Comparison of ENCODE assay signal across 8 cellular contexts in genomic region chr20:48760403-48760889, GRCh38.
A peak's percentile ranks its signal among the peaks of the same experiment; 100 is the strongest.
DNase-seq lines count a peak whose midpoint lies in the region; ATAC-seq and TF ChIP-seq lines count a peak whose summit lies in the region.

No MANE protein-coding gene starts in this region.

- no peaks in the 10 kb centered on the region for H3K9me3 Mint-ChIP-seq in central memory CD8-positive, alpha-beta T cell

- no peaks in the 10 kb centered on the region for H3K9me3 ChIP-seq in parathyroid adenoma (ENCODE audit: control insufficient read depth, low read length)

- H3K4me3 ChIP-seq in parathyroid adenoma (ENCODE audit: low read depth, low read length), result no peak overlapping the region

- TF ChIP-seq CTCF in GM10266 (IDR thresholded peaks at IDR 0.05; ENCODE audit: control insufficient read depth, insufficient read depth, low read depth, missing control alignments) (no peak), parathyroid adenoma (IDR thresholded peaks at IDR 0.05) (no peak)

- H3K9ac ChIP-seq in parathyroid adenoma, result no peak overlapping the region

- H3K27me3 Mint-ChIP-seq in central memory CD8-positive, alpha-beta T cell, result no peaks in the 10 kb centered on the region

- no peaks in the 10 kb centered on the region for H3K79me2 ChIP-seq in parathyroid adenoma

- H2AFZ ChIP-seq in parathyroid adenoma, result no peak overlapping the region

- H3K27me3 ChIP-seq in parathyroid adenoma (ENCODE audit: control insufficient read depth, insufficient read depth, low read length), result no peaks in the 10 kb centered on the region

- H3K4me1 Mint-ChIP-seq in central memory CD8-positive, alpha-beta T cell, result peaks cover 99% of the 10 kb centered on the region

- no peaks in the 10 kb centered on the region for H3K36me3 ChIP-seq in parathyroid adenoma (ENCODE audit: control insufficient read depth, insufficient read depth, low read length)

- no peaks in the 10 kb centered on the region for H3K4me1 ChIP-seq in parathyroid adenoma

- H3K4me3 Mint-ChIP-seq in central memory CD8-positive, alpha-beta T cell, result peak overlapping the region; percentile 70

- H3K27ac Mint-ChIP-seq in central memory CD8-positive, alpha-beta T cell (ENCODE audit: low read depth), result peak overlapping the region; percentile 93

- peak; percentile 60 for DNase-seq in GM10266 (ENCODE audit: extremely low spot score)
- peak; percentile 90 for DNase-seq in HT1080 (ENCODE audit: low read depth)
- peak; percentile 46 to 73 for DNase-seq in central memory CD8-positive, alpha-beta T cell (ENCODE audit: low spot score in 2 of 2)
- no peak for DNase-seq in DMS 273 (lab: John Stamatoyannopoulos, UW; ENCODE audit: unreplicated experiment)
- DNase-seq in NCI-H2171 treated with DMSO at 0.1 percent for 48 hours (lab: John Stamatoyannopoulos, UW), result no peak

- peak overlapping the region; percentile 68 for H3K27ac ChIP-seq in parathyroid adenoma

- peaks cover 26% of the 10 kb centered on the region for H3K36me3 Mint-ChIP-seq in central memory CD8-positive, alpha-beta T cell (ENCODE audit: insufficient read depth)

- no peak overlapping the region for H3K4me2 ChIP-seq in parathyroid adenoma (ENCODE audit: low read length)

- peak; percentile 85 to 87 for ATAC-seq in activated CD4-positive, CD25-positive, alpha-beta regulatory T cell treated with anti-CD3 and anti-CD28 coated beads, Interleukin-2, amount 50 U/mL, for 24 hours
- ATAC-seq in central memory CD8-positive, alpha-beta T cell (replicated peaks; ENCODE audit: extremely low read depth, poor library complexity, severe bottlenecking), result peak; percentile 72
- no peak for ATAC-seq in GM21576 (IDR thresholded peaks at IDR 0.05; ENCODE audit: unreplicated experiment)

Comparison
In these comparisons a context has a peak if more than half of its experiments do, and no peak if none do; other contexts are left out.
1. DNase-seq: peak in GM10266 (single experiment), HT1080 (single experiment) and central memory CD8-positive, alpha-beta T cell (2 of 2); none in DMS 273 (single experiment) and NCI-H2171 treated with DMSO at 0.1 percent for 48 hours (single experiment).